In the genomic region with DNA sequence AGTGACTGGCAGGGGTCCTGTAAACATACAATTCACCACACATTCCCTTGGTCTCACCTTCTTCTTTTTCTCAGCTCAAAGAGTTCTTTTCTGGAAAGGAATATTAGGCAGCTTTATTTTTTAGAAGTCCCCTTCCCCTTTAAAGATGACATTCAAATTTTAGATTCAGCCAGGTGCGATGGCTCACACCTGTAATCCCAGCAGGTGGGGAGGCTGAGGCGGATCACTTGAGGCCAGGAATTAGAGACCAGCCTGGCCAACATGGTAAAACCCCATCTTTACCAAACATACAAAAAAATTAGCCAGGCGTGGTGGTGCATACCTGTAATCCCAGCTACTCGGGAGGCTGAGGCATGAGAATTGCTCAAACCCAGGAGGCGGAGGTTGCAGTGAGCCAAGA, we compare ENCODE assay signal across 3 cellular contexts. TPM values are rescaled to one million over a fixed set of nuclear protein-coding genes. Genes with fewer than 3 reads are reported as not detected.
"Had no signal": no experiment of that assay in that cellular context is flagged by ENCODE, and none has a peak within 500 bp of the region (broad histone marks: within the 10 kb centered on the region; RNA-seq: fewer than 3 reads in every experiment).

No MANE protein-coding gene starts in this region.

RNA-seq across cellular contexts. Expression of a gene that starts 58.7 kb away (rescaled TPM):
- total RNA-seq: ascending aorta, body of pancreas had no signal
- polyA plus RNA-seq: aorta had no signal
